Comparison of ENCODE assay signal across 9 cellular contexts in the genomic region with DNA sequence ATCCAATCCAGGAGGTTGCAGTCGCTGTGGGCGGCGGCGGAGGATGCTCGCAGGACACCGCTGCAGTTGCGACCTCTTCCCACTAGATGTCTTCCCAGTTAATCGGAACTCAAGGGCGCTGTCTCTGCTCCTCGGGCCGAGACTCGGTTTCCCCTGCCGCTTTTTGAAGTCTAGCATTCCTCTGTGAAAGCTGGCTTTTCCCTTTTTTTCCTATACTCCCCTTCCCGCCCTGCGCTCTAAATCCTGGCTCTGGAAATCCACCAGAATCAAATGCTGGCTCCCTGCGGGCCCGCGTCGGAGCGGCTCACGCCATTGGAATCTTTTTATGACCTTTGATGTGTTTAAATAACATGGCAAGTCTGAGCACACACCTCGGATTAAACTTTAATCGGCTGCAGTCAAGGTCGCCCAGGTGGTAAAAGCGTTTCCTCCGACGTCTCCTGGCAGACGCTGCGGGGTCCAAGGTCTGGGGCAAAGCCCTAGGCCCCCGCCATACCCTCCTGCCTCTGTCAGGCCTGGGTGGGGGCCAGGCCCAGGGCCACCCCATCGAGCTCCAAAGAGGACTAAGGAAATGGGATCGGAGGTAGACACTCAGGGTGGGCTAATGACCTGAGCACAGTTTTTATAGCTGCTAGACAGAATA. TPM values are rescaled to one million over a fixed set of nuclear protein-coding genes. Genes with fewer than 3 reads are reported as not detected.
DNase-seq lines count a peak whose midpoint lies in the region; ATAC-seq, FAIRE-seq and TF ChIP-seq lines count a peak whose summit lies in the region.
"Had no signal": no experiment of that assay in that cellular context is flagged by ENCODE, and none has a peak within 500 bp of the region (broad histone marks: within the 10 kb centered on the region; RNA-seq: fewer than 3 reads in every experiment).

No MANE protein-coding gene starts in this region.

- H3K27ac ChIP-seq in endothelial cell of umbilical vein (ENCODE audit: insufficient read depth, low read depth, low read length), result no peak overlapping the region
- H3K27ac ChIP-seq in mucosa of rectum (ENCODE audit: low read depth in 2 of 2, low read length in 2 of 2), result peak overlapping the region; percentile 80 to 87
- no peak overlapping the region for H3K27ac ChIP-seq in upper lobe of right lung

- H3K36me3 ChIP-seq in endothelial cell of umbilical vein (ENCODE audit: control insufficient read depth in 2 of 2, extremely low read depth in 1 of 2, insufficient read depth in 2 of 2, low read length in 2 of 2) (no peaks in the 10 kb centered on the region), mucosa of rectum (ENCODE audit: control insufficient read depth in 2 of 2, insufficient read depth in 2 of 2, low read length in 2 of 2) (no peaks in the 10 kb centered on the region), upper lobe of right lung (no peaks in the 10 kb centered on the region)

- BruUV-seq in endothelial cell of umbilical vein (replicated peaks; lab: Mats Ljungman, UMichigan), result no TSS peak

- CTCF ChIA-PET in endothelial cell of umbilical vein (lab: Charles Lee), result interaction anchor here (0.6 to 2.7 kb wide), 30 partner anchors 8 to 887 kb away, joined by 3 to 30 read pairs (median 4); a partner anchor contains a TSS

- H3K4me3 ChIP-seq in endothelial cell of umbilical vein (replicated peaks in 1 of 3; ENCODE audit: insufficient read depth in 1 of 3, low read depth in 1 of 3, low read length in 3 of 3), result peak overlapping the region in 1 of 3 experiments; percentile 29
- H3K4me3 ChIP-seq in mucosa of rectum (ENCODE audit: low read length in 2 of 2), result peak overlapping the region; percentile 51 to 71
- H3K4me3 ChIP-seq in upper lobe of right lung, result no peak overlapping the region

- in situ Hi-C loops in Caki2 (cut with HindIII; ENCODE audit: low pct_unique_long_range_greater_than_20kb, low sequenced_read_pairs), result no loop called here

- peak; percentile 69 for ATAC-seq in upper lobe of right lung
- no peak for ATAC-seq in HG02759 (IDR thresholded peaks at IDR 0.05; ENCODE audit: unreplicated experiment)

- intact Hi-C loops in endothelial cell of umbilical vein (cut with micrococcal nuclease), result loop anchor here (1.0 to 5.0 kb wide), 4 partner anchors 14 to 867 kb away; no protein-coding TSS in a partner anchor
- intact Hi-C loops in upper lobe of right lung (cut with DNase I), result no loop called here

- H3K4me1 ChIP-seq in endothelial cell of umbilical vein (ENCODE audit: control insufficient read depth, extremely low read depth, insufficient read depth, low read length) (peaks cover 15% of the 10 kb centered on the region), mucosa of rectum (ENCODE audit: control insufficient read depth in 2 of 2, insufficient read depth in 2 of 2, low read length in 2 of 2) (peaks cover 39 to 47% of the 10 kb centered on the region in 2 donors), upper lobe of right lung (peaks cover 13% of the 10 kb centered on the region)

- H3K79me2 ChIP-seq in endothelial cell of umbilical vein (ENCODE audit: control insufficient read depth, insufficient read depth, low read length), result no peaks in the 10 kb centered on the region

- TF ChIP-seq CTCF in endothelial cell of umbilical vein (IDR thresholded peaks at IDR 0.05; ENCODE audit: extremely low read depth in 1 of 2, insufficient read depth in 1 of 2, low read depth in 1 of 2, low read length in 2 of 2), result peak; percentile 56 to 82
- peak; percentile 80 for TF ChIP-seq CTCF in upper lobe of right lung (IDR thresholded peaks at IDR 0.05)

- H3K4me2 ChIP-seq in endothelial cell of umbilical vein (ENCODE audit: insufficient read depth, low read length), result peak overlapping the region; percentile 60

- no peak for TF ChIP-seq POLR2A in endothelial cell of umbilical vein (IDR thresholded peaks at IDR 0.05; ENCODE audit: low read depth, low read length)

- no peaks in the 10 kb centered on the region for H3K9me1 ChIP-seq in endothelial cell of umbilical vein (replicated peaks; ENCODE audit: control insufficient read depth, extremely low read depth, insufficient read depth, low read length)

- dilution Hi-C loops in endothelial cell of umbilical vein (cut with MboI; ENCODE audit: extremely low pct_ligation_motif_present, low sequenced_read_pairs), result no loop called here

- DNase-seq in Caki2 (ENCODE audit: low read depth) (peak; percentile 57), HT-29 (ENCODE audit: low spot score) (peak; percentile 82), endothelial cell of umbilical vein (ENCODE audit: low read depth, low spot score) (no peak), upper lobe of right lung (no peak), globus pallidus (ENCODE audit: low spot score) (no peak)
- DNase-seq in activated CD4-positive, alpha-beta T cell treated with anti-CD3 and anti-CD28 coated beads for 48 hours, result peak; percentile 69

- H3K9me3 ChIP-seq in endothelial cell of umbilical vein (replicated peaks; ENCODE audit: control insufficient read depth, insufficient read depth, low read length) (no peaks in the 10 kb centered on the region), mucosa of rectum (ENCODE audit: control insufficient read depth in 2 of 2, low read length in 2 of 2) (no peaks in the 10 kb centered on the region), upper lobe of right lung (no peaks in the 10 kb centered on the region)

- POLR2A ChIA-PET in endothelial cell of umbilical vein (lab: Charles Lee), result no interaction called here

- peaks cover 73 to 77% of the 10 kb centered on the region in 2 experiments for H3K27me3 ChIP-seq in endothelial cell of umbilical vein (ENCODE audit: control insufficient read depth in 2 of 2, insufficient read depth in 2 of 2, low read length in 2 of 2)
- H3K27me3 ChIP-seq in mucosa of rectum (ENCODE audit: control insufficient read depth in 2 of 2, insufficient read depth in 2 of 2, low read length in 2 of 2), result peaks cover 4 to 19% of the 10 kb centered on the region in 2 donors
- peaks cover 92% of the 10 kb centered on the region for H3K27me3 ChIP-seq in upper lobe of right lung

- H4K20me1 ChIP-seq in endothelial cell of umbilical vein (replicated peaks; ENCODE audit: control insufficient read depth, extremely low read depth, insufficient read depth, low read length), result no peaks in the 10 kb centered on the region

- peak; percentile 61 for FAIRE-seq in endothelial cell of umbilical vein (lab: Jason Lieb, UNC)

- H3K9ac ChIP-seq in endothelial cell of umbilical vein (replicated peaks; ENCODE audit: extremely low read depth, insufficient read depth, low read length) (no peak overlapping the region), mucosa of rectum (ENCODE audit: low read depth in 1 of 2, low read length in 2 of 2) (peak overlapping the region; percentile 26 to 62)

- H2AFZ ChIP-seq in endothelial cell of umbilical vein (ENCODE audit: low read depth, low read length), result peak overlapping the region; percentile 44

RNA-seq across cellular contexts. Expression of a gene that starts 10.7 kb away (rescaled TPM):
- 0.70 and 1.2 TPM in 2 replicates for total RNA-seq in Caki2 (2014; rRNA removed; shearing (Covaris generic); ENCODE audit: low replicate concordance)
- total RNA-seq in HT-29 (2014; rRNA removed; shearing (Covaris generic)), result 19.8 and 22.2 TPM in 2 replicates
- 0.09 and 0.22 TPM in 2 replicates for total RNA-seq in endothelial cell of umbilical vein
- polyA plus RNA-seq in endothelial cell of umbilical vein, result 0.02 TPM in 1 of 2 replicates, not detected in the other
- 0.01 TPM in 2 replicates for polyA plus RNA-seq in endothelial cell of umbilical vein (2011; cell fraction: cytosol; rRNA removed)
- polyA plus RNA-seq in endothelial cell of umbilical vein (2011; cell fraction: nucleus; rRNA removed), result 0.03 TPM in 1 of 2 replicates, not detected in the other
- polyA plus RNA-seq in endothelial cell of umbilical vein (2012), result not detected in 2 replicates
- not detected in 2 replicates for polyA minus RNA-seq in endothelial cell of umbilical vein
- polyA minus RNA-seq in endothelial cell of umbilical vein (2011; cell fraction: cytosol; rRNA and poly(A)+ RNA removed), result 0.72 TPM
- not detected in 2 replicates for polyA minus RNA-seq in endothelial cell of umbilical vein (2011; cell fraction: nucleus; rRNA and poly(A)+ RNA removed)
- not detected for total RNA-seq in upper lobe of right lung

RNA-seq across cellular contexts. Expression of a gene that starts 25.5 kb away (rescaled TPM):
- not detected in 2 replicates for total RNA-seq in Caki2 (2014; rRNA removed; shearing (Covaris generic); ENCODE audit: low replicate concordance)
- total RNA-seq in HT-29 (2014; rRNA removed; shearing (Covaris generic)), result 67.7 and 74.3 TPM in 2 replicates
- total RNA-seq in endothelial cell of umbilical vein (15.2 and 16.7 TPM in 2 replicates), upper lobe of right lung (not detected)
- polyA plus RNA-seq in endothelial cell of umbilical vein, result 10.4 and 10.8 TPM in 2 replicates
- 8.2 and 9.7 TPM in 2 replicates for polyA plus RNA-seq in endothelial cell of umbilical vein (2011; cell fraction: cytosol; rRNA removed)
- polyA plus RNA-seq in endothelial cell of umbilical vein (2011; cell fraction: nucleus; rRNA removed), result 4.6 and 5.5 TPM in 2 replicates
- 11.6 TPM in 2 replicates for polyA plus RNA-seq in endothelial cell of umbilical vein (2012)
- polyA minus RNA-seq in endothelial cell of umbilical vein, result 6.6 and 8.6 TPM in 2 replicates
- 2.8 TPM for polyA minus RNA-seq in endothelial cell of umbilical vein (2011; cell fraction: cytosol; rRNA and poly(A)+ RNA removed)
- 3.6 and 3.7 TPM in 2 replicates for polyA minus RNA-seq in endothelial cell of umbilical vein (2011; cell fraction: nucleus; rRNA and poly(A)+ RNA removed)

RNA-seq across cellular contexts. Expression of a gene that starts 32.0 kb away (rescaled TPM):
- total RNA-seq in Caki2 (2014; rRNA removed; shearing (Covaris generic); ENCODE audit: low replicate concordance), result not detected in 2 replicates
- 0.31 TPM in 1 of 2 replicates, not detected in the other for total RNA-seq in HT-29 (2014; rRNA removed; shearing (Covaris generic))
- total RNA-seq in endothelial cell of umbilical vein (not detected in 2 replicates), upper lobe of right lung (not detected)
- not detected in 2 replicates for polyA plus RNA-seq in endothelial cell of umbilical vein
- polyA plus RNA-seq in endothelial cell of umbilical vein (2011; cell fraction: cytosol; rRNA removed), result not detected in 2 replicates
- not detected in 2 replicates for polyA plus RNA-seq in endothelial cell of umbilical vein (2011; cell fraction: nucleus; rRNA removed)
- not detected in 2 replicates for polyA plus RNA-seq in endothelial cell of umbilical vein (2012)
- not detected in 2 replicates for polyA minus RNA-seq in endothelial cell of umbilical vein
- polyA minus RNA-seq in endothelial cell of umbilical vein (2011; cell fraction: cytosol; rRNA and poly(A)+ RNA removed), result not detected
- polyA minus RNA-seq in endothelial cell of umbilical vein (2011; cell fraction: nucleus; rRNA and poly(A)+ RNA removed), result not detected in 2 replicates
- total RNA-seq: LHCN-M2 had no signal

RNA-seq across cellular contexts. Expression of a gene that starts 36.4 kb away (rescaled TPM):
- total RNA-seq in Caki2 (2014; rRNA removed; shearing (Covaris generic); ENCODE audit: low replicate concordance), result 22.1 and 31.5 TPM in 2 replicates
- total RNA-seq in HT-29 (2014; rRNA removed; shearing (Covaris generic)), result 78.9 and 86.4 TPM in 2 replicates
- total RNA-seq in endothelial cell of umbilical vein, result 24.4 and 27.6 TPM in 2 replicates
- 23.7 and 30.3 TPM in 2 replicates for polyA plus RNA-seq in endothelial cell of umbilical vein
- polyA plus RNA-seq in endothelial cell of umbilical vein (2011; cell fraction: cytosol; rRNA removed), result 15.8 and 19.0 TPM in 2 replicates
- 16.7 TPM in 2 replicates for polyA plus RNA-seq in endothelial cell of umbilical vein (2011; cell fraction: nucleus; rRNA removed)
- 15.1 and 20.3 TPM in 2 replicates for polyA plus RNA-seq in endothelial cell of umbilical vein (2012)
- 24.4 and 30.3 TPM in 2 replicates for polyA minus RNA-seq in endothelial cell of umbilical vein
- polyA minus RNA-seq in endothelial cell of umbilical vein (2011; cell fraction: cytosol; rRNA and poly(A)+ RNA removed), result 3.2 TPM
- 8.0 and 9.1 TPM in 2 replicates for polyA minus RNA-seq in endothelial cell of umbilical vein (2011; cell fraction: nucleus; rRNA and poly(A)+ RNA removed)
- 0.38 TPM for total RNA-seq in upper lobe of right lung

RNA-seq across cellular contexts. Expression of a gene that starts 45.2 kb away (rescaled TPM):
- total RNA-seq in Caki2 (2014; rRNA removed; shearing (Covaris generic); ENCODE audit: low replicate concordance), result 46.9 and 62.2 TPM in 2 replicates
- 96.1 and 99.2 TPM in 2 replicates for total RNA-seq in HT-29 (2014; rRNA removed; shearing (Covaris generic))
- total RNA-seq in endothelial cell of umbilical vein (61.6 and 62.9 TPM in 2 replicates), upper lobe of right lung (1.2 TPM)
- 47.2 and 84.1 TPM in 2 replicates for polyA plus RNA-seq in endothelial cell of umbilical vein
- 44.6 and 46.3 TPM in 2 replicates for polyA plus RNA-seq in endothelial cell of umbilical vein (2011; cell fraction: cytosol; rRNA removed)
- 94.3 and 108 TPM in 2 replicates for polyA plus RNA-seq in endothelial cell of umbilical vein (2011; cell fraction: nucleus; rRNA removed)
- 32.3 and 47.7 TPM in 2 replicates for polyA plus RNA-seq in endothelial cell of umbilical vein (2012)
- polyA minus RNA-seq in endothelial cell of umbilical vein, result 8.0 and 11.3 TPM in 2 replicates
- polyA minus RNA-seq in endothelial cell of umbilical vein (2011; cell fraction: cytosol; rRNA and poly(A)+ RNA removed), result not detected
- 14.0 and 22.7 TPM in 2 replicates for polyA minus RNA-seq in endothelial cell of umbilical vein (2011; cell fraction: nucleus; rRNA and poly(A)+ RNA removed)

Comparison
In these comparisons a context has a peak if more than half of its experiments do, and no peak if none do; other contexts are left out.
1. DNase-seq: peak in Caki2 (single experiment), HT-29 (single experiment) and activated CD4-positive, alpha-beta T cell treated with anti-CD3 and anti-CD28 coated beads for 48 hours (single experiment); none in endothelial cell of umbilical vein (single experiment), upper lobe of right lung (single experiment) and globus pallidus (single experiment).
2. H3K27ac ChIP-seq: peak in mucosa of rectum (2 of 2); none in endothelial cell of umbilical vein (single experiment) and upper lobe of right lung (single experiment).
3. RNA of a gene that starts 25.5 kb away (total RNA-seq): 67.7 to 74.3 TPM in HT-29 and 15.2 to 16.7 TPM in endothelial cell of umbilical vein; not detected in upper lobe of right lung (single experiment) and not detected in Caki2; every median in the first group is over 10 times any median in the second.